ENCODE assay signal across 1 cellular context in the genomic region with DNA sequence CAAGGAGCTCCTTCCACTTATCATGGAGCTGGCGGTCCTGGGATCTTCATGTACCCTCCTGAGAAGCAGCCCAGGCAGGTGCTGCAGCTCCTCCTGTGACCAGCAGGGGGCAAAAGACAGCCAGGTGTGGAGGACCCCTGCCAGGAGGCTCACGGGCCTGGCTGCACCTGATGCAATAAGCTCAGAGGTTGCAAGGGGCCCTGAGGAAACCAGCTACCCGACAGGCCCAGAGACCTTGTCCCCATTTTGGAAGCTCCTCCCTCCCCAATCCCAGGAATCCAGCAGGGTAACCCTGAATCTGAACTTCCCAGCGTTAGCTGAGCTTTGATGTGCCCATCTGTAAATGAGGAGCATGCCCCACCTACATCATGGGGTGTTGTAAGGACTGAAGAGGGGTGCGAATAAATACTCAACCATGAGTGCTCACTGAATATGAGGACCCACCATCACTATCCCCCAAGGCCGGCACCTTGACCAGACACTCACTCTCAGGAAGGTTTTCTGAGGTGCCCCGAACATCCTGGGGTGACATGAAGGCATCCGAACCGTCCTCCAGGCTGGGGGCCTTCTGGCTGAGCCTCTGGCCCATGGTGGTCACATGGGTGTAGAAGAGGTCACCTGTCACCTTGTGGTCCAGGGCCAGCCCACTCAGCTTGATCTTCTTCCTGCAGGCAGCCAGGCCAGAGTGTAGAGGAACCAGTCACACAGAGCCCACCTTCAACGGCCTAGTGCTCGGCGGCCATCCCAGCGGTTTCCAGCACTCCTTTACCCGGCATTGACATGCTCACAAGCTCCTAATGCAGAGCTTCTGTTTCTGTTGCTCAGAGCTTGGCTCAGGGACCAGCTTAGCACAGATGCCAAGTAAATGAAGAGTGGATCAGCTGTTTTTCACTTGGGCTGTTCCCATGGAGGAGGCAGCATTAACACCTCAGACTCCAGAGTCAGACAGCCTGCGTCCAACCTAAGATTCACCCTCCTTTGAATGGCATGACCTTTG.
A peak's percentile ranks its signal among the peaks of the same experiment; 100 is the strongest.
TF ChIP-seq lines count a peak whose summit lies in the region.

No MANE protein-coding gene starts in this region.

TF ChIP-seq in HepG2, 621 proteins besides CTCF, POLR2A, EP300 and RAD21 (continued from another document and continues in another):
- TF ChIP-seq, protein P1, sequence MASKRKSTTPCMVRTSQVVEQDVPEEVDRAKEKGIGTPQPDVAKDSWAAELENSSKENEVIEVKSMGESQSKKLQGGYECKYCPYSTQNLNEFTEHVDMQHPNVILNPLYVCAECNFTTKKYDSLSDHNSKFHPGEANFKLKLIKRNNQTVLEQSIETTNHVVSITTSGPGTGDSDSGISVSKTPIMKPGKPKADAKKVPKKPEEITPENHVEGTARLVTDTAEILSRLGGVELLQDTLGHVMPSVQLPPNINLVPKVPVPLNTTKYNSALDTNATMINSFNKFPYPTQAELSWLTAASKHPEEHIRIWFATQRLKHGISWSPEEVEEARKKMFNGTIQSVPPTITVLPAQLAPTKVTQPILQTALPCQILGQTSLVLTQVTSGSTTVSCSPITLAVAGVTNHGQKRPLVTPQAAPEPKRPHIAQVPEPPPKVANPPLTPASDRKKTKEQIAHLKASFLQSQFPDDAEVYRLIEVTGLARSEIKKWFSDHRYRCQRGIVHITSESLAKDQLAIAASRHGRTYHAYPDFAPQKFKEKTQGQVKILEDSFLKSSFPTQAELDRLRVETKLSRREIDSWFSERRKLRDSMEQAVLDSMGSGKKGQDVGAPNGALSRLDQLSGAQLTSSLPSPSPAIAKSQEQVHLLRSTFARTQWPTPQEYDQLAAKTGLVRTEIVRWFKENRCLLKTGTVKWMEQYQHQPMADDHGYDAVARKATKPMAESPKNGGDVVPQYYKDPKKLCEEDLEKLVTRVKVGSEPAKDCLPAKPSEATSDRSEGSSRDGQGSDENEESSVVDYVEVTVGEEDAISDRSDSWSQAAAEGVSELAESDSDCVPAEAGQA (IDR thresholded peaks at IDR 0.05; ENCODE audit: low read depth), result no peak
- TF ChIP-seq, protein P1 (CRISPR knock-in tag; IDR thresholded peaks at IDR 0.05; ENCODE audit: borderline replicate concordance), result no peak
- TF ChIP-seq ZNF546 (CRISPR knock-in tag; conservative IDR thresholded peaks at IDR 0.05) (no peak), ISX (CRISPR knock-in tag; conservative IDR thresholded peaks at IDR 0.05) (no peak), REXO4 (CRISPR knock-in tag; IDR thresholded peaks at IDR 0.05; ENCODE audit: borderline replicate concordance) (no peak), ZNF784 (CRISPR knock-in tag; IDR thresholded peaks at IDR 0.05; ENCODE audit: borderline replicate concordance) (no peak), TCF7 (IDR thresholded peaks at IDR 0.05; ENCODE audit: low read depth) (no peak), KLF9 (CRISPR knock-in tag; IDR thresholded peaks at IDR 0.05; ENCODE audit: low read depth) (no peak), CENPT (CRISPR knock-in tag; IDR thresholded peaks at IDR 0.05; ENCODE audit: low read depth) (no peak), MXD4 (CRISPR knock-in tag; IDR thresholded peaks at IDR 0.05) (no peak), GZF1 (CRISPR knock-in tag; IDR thresholded peaks at IDR 0.05) (no peak), ZNF382 (CRISPR knock-in tag; IDR thresholded peaks at IDR 0.05; ENCODE audit: borderline replicate concordance) (no peak), ZBTB10 (CRISPR knock-in tag; IDR thresholded peaks at IDR 0.05; ENCODE audit: borderline replicate concordance) (no peak), TOE1 (CRISPR knock-in tag; IDR thresholded peaks at IDR 0.05) (0 out of 2 replicates have a peak, but pooled peaks have one; percentile 32), YEATS4 (CRISPR knock-in tag; IDR thresholded peaks at IDR 0.05; ENCODE audit: borderline replicate concordance) (peak; percentile 85), ZHX1 (CRISPR knock-in tag; IDR thresholded peaks at IDR 0.05; ENCODE audit: low read depth) (no peak), CHD4 (IDR thresholded peaks at IDR 0.05; ENCODE audit: borderline replicate concordance, low read length) (no peak), SCMH1 (CRISPR knock-in tag; IDR thresholded peaks at IDR 0.05; ENCODE audit: borderline replicate concordance) (no peak), POLR2AphosphoS5 (IDR thresholded peaks at IDR 0.05; ENCODE audit: low read depth, low read length) (no peak), ZNF333 (CRISPR knock-in tag; IDR thresholded peaks at IDR 0.05; ENCODE audit: borderline replicate concordance) (no peak), ZFP36L1 (CRISPR knock-in tag; IDR thresholded peaks at IDR 0.05) (no peak), MED8 (CRISPR knock-in tag; IDR thresholded peaks at IDR 0.05; ENCODE audit: insufficient replicate concordance) (no peak), ZNF646 (CRISPR knock-in tag; IDR thresholded peaks at IDR 0.05) (no peak)
- TF ChIP-seq, protein P2, sequence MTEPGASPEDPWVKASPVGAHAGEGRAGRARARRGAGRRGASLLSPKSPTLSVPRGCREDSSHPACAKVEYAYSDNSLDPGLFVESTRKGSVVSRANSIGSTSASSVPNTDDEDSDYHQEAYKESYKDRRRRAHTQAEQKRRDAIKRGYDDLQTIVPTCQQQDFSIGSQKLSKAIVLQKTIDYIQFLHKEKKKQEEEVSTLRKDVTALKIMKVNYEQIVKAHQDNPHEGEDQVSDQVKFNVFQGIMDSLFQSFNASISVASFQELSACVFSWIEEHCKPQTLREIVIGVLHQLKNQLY (CRISPR knock-in tag; IDR thresholded peaks at IDR 0.05), result no peak
- TF ChIP-seq, protein P3, sequence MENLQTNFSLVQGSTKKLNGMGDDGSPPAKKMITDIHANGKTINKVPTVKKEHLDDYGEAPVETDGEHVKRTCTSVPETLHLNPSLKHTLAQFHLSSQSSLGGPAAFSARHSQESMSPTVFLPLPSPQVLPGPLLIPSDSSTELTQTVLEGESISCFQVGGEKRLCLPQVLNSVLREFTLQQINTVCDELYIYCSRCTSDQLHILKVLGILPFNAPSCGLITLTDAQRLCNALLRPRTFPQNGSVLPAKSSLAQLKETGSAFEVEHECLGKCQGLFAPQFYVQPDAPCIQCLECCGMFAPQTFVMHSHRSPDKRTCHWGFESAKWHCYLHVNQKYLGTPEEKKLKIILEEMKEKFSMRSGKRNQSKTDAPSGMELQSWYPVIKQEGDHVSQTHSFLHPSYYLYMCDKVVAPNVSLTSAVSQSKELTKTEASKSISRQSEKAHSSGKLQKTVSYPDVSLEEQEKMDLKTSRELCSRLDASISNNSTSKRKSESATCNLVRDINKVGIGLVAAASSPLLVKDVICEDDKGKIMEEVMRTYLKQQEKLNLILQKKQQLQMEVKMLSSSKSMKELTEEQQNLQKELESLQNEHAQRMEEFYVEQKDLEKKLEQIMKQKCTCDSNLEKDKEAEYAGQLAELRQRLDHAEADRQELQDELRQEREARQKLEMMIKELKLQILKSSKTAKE (CRISPR knock-in tag; IDR thresholded peaks at IDR 0.05; ENCODE audit: borderline replicate concordance), result no peak
- TF ChIP-seq, protein P4, sequence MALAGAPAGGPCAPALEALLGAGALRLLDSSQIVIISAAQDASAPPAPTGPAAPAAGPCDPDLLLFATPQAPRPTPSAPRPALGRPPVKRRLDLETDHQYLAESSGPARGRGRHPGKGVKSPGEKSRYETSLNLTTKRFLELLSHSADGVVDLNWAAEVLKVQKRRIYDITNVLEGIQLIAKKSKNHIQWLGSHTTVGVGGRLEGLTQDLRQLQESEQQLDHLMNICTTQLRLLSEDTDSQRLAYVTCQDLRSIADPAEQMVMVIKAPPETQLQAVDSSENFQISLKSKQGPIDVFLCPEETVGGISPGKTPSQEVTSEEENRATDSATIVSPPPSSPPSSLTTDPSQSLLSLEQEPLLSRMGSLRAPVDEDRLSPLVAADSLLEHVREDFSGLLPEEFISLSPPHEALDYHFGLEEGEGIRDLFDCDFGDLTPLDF (CRISPR knock-in tag; IDR thresholded peaks at IDR 0.05), result no peak
